Comparison of ENCODE assay signal across 1 cellular context in the genomic region with DNA sequence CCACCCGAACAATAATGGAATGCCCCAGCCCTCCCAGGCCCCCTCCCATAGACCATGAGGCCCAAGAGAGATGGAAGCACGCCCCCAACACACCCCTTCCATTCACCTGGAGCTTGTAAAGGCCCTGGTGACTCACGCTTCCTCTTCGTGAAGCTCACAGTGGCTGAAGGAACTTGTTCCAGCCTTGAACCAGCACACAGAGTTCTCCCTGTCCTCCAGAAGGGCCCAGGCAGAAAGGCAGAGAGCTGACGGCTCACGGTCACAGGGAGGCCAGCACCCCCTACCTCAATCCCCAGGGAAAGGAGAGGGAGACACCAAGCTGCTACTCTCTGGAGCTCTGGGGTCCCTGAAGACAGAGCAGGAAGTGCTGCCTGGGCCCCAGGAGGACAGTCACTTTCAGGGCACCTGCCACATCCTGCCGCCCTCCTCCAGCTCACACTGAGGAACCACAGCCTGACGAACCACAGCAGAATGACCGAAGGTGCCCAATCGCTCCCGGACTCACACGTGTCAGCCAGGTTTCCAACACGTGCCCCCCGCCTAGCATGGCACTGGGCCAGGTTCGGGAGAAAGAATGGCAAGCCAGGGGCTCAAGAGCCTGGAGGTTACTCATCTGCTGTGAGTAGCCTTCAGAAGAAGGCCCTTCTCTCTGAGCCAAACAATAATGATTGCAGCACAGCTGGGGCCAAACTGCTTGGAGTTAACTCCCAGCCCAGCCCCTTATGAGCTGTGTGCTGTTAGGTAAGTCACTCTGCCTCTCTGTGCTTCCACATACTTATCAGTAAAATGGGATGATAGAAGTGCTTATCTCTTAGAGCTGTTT.
TF ChIP-seq lines count a peak whose summit lies in the region.

No MANE protein-coding gene starts in this region.

TF ChIP-seq in SK-N-SH treated with all-trans-retinoic acid at 6 μM for 48 hours, 23 proteins besides CTCF, POLR2A, EP300 and RAD21 (continued from another document):
- TF ChIP-seq CSRNP3 (CRISPR knock-in tag; IDR thresholded peaks at IDR 0.05) (no peak), SNAI2 (CRISPR knock-in tag; IDR thresholded peaks at IDR 0.05) (no peak), TSHZ2 (CRISPR knock-in tag; IDR thresholded peaks at IDR 0.05) (no peak), ZNF565 (CRISPR knock-in tag; conservative IDR thresholded peaks at IDR 0.05; ENCODE audit: low read depth) (no peak), ZFP3 (CRISPR knock-in tag; IDR thresholded peaks at IDR 0.05) (no peak), RARB (CRISPR knock-in tag; IDR thresholded peaks at IDR 0.05) (no peak)
TF ChIP-seq in SK-N-SH treated with all-trans-retinoic acid at 6 μM for 48 hours: peak in this region for 0.
